28 cellular contexts compared by ENCODE assay signal in genomic region chr11:114052160-114052559, GRCh38. TPM values are rescaled to one million over a fixed set of nuclear protein-coding genes. Genes with fewer than 3 reads are reported as not detected.
DNase-seq lines count a peak whose midpoint lies in the region; ATAC-seq, FAIRE-seq and TF ChIP-seq lines count a peak whose summit lies in the region.
"Had no signal": no experiment of that assay in that cellular context is flagged by ENCODE, and none has a peak within 500 bp of the region (broad histone marks: within the 10 kb centered on the region; RNA-seq: fewer than 3 reads in every experiment).

No MANE protein-coding gene starts in this region.

- DNase-seq in HepG2 (ENCODE audit: low spot score) = no peak
- no peak for DNase-seq in keratinocyte (ENCODE audit: low read depth, low spot score)
- no peak for DNase-seq in progenitor cell of endocrine pancreas (ENCODE audit: low spot score, unreplicated experiment)
- DNase-seq in NCI-H510A (lab: John Stamatoyannopoulos, UW) = no peak
- no peak for DNase-seq in GF-D8 (lab: John Stamatoyannopoulos, UW)
- no peak for DNase-seq in substantia nigra (lab: John Stamatoyannopoulos, UW)
- DNase-seq: 8988T; ACHN; BE2C; Calu3; CD8-positive, alpha-beta memory T cell; HCEC 1CT; KBM-7; MG63; NCI-H1105 treated with DMSO at 0.1 percent for 48 hours; NCI-H146; NCI-H1930; NCI-H2107; NCI-H69; RPMI8226; SHP77 treated with DMSO at 0.1 percent for 48 hours had no signal

- ATAC-seq in HepG2 = no peak
- no peak for ATAC-seq in GM21529 (IDR thresholded peaks at IDR 0.05; ENCODE audit: unreplicated experiment)

- dilution Hi-C loops in keratinocyte (cut with MboI; ENCODE audit: extremely low pct_ligation_motif_present, low sequenced_read_pairs) = no loop called here

- intact Hi-C loops in HepG2 (cut with micrococcal nuclease; ENCODE audit: unreplicated experiment) = no loop called here

- H3K27ac ChIP-seq in liver (ENCODE audit: low read depth in 1 of 2, low read length in 2 of 2) (no peak overlapping the region), HepG2 (ENCODE audit: extremely low read length, insufficient read depth, low read length) (no peak overlapping the region), keratinocyte (ENCODE audit: control insufficient read depth, insufficient read depth, low read length) (no peak overlapping the region), substantia nigra (ENCODE audit: low read depth, low read length, poor library complexity, severe bottlenecking) (no peak overlapping the region)

- H3K4me2 ChIP-seq in HepG2 (ENCODE audit: low read depth, low read length) (no peak overlapping the region), keratinocyte (ENCODE audit: control insufficient read depth, extremely low read depth, insufficient read depth, low read depth, low read length) (peak overlapping the region; percentile 45)

- TF ChIP-seq RAD21 in liver (IDR thresholded peaks at IDR 0.05) (no peak), HepG2 (CRISPR knock-in tag; IDR thresholded peaks at IDR 0.05) (no peak)

- H3K36me3 ChIP-seq in liver (ENCODE audit: control insufficient read depth in 4 of 4, insufficient read depth in 3 of 4, low read depth in 1 of 4, low read length in 3 of 4) (no peaks in the 10 kb centered on the region), HepG2 (replicated peaks in 1 of 2; ENCODE audit: control insufficient read depth in 1 of 2, insufficient read depth in 2 of 2, low read length in 2 of 2) (no peaks in the 10 kb centered on the region), keratinocyte (ENCODE audit: control insufficient read depth in 2 of 2, extremely low read depth in 1 of 2, insufficient read depth in 2 of 2, low read length in 2 of 2) (no peaks in the 10 kb centered on the region)
- H3K36me3 ChIP-seq: BE2C, MG63 had no signal

- peaks cover 18% of the 10 kb centered on the region for H3K27me3 Mint-ChIP-seq in progenitor cell of endocrine pancreas

- WGBS in liver = 83% methylated on average over 5 of the region's 5 CpGs
- 22% methylated on average over 4 of the region's 5 CpGs for WGBS in HepG2 (ENCODE audit: low lambda C conversion rate)

- FAIRE-seq in HepG2 (lab: Jason Lieb, UNC) = no peak
- peak; percentile 57 for FAIRE-seq in keratinocyte (lab: Jason Lieb, UNC)
- FAIRE-seq: GM18507, H1, HTR-8/SVneo had no signal

- H3K9ac ChIP-seq in liver (ENCODE audit: low read depth in 1 of 2, low read length in 2 of 2) = no peak overlapping the region
- no peak overlapping the region for H3K9ac ChIP-seq in HepG2 (ENCODE audit: insufficient read depth, low read depth, low read length)
- no peak overlapping the region for H3K9ac ChIP-seq in keratinocyte (ENCODE audit: control insufficient read depth, extremely low read depth, insufficient read depth, low read length)

- H3K27me3 ChIP-seq in liver (ENCODE audit: control insufficient read depth in 4 of 4, insufficient read depth in 4 of 4, low read length in 3 of 4) (no peaks in the 10 kb centered on the region), HepG2 (ENCODE audit: control insufficient read depth in 1 of 2, insufficient read depth in 2 of 2, low read length in 2 of 2) (peaks cover 2 to 20% of the 10 kb centered on the region in 2 experiments; a peak in 2 of 5 replicates), keratinocyte (ENCODE audit: control insufficient read depth, extremely low read depth, insufficient read depth, low read length) (no peaks in the 10 kb centered on the region)

- no peaks in the 10 kb centered on the region for H4K20me1 ChIP-seq in HepG2 (ENCODE audit: insufficient read depth, low read length)
- no peaks in the 10 kb centered on the region for H4K20me1 ChIP-seq in keratinocyte (ENCODE audit: control insufficient read depth, extremely low read depth, insufficient read depth, low read length)

- TF ChIP-seq EP300 in HepG2 (IDR thresholded peaks at IDR 0.05; ENCODE audit: low read depth in 2 of 2, low read length in 2 of 2) (no peak), HepG2 (CRISPR knock-in tag; IDR thresholded peaks at IDR 0.05; ENCODE audit: borderline replicate concordance) (no peak)

- in situ Hi-C loops in HepG2 (cut with HindIII; ENCODE audit: extremely low pct_ligation_motif_present, low pct_unique_long_range_greater_than_20kb) = no loop called here

- CTCF ChIA-PET in HepG2 (lab: Yijun Ruan, JAX; ENCODE audit: low intra/inter-chr PET ratio, low total read pairs) = no interaction called here

- H2AFZ ChIP-seq in HepG2 (ENCODE audit: low read length) (no peak overlapping the region), keratinocyte (ENCODE audit: control insufficient read depth, low read length) (no peak overlapping the region)

- no peaks in the 10 kb centered on the region for H3K9me3 Mint-ChIP-seq in progenitor cell of endocrine pancreas (ENCODE audit: low read depth)
- H3K9me3 Mint-ChIP-seq: CD14-positive monocyte; CD8-positive, alpha-beta memory T cell had no signal

- peaks cover 0 to 5% (median 3%) of the 10 kb centered on the region in 4 donors for H3K4me1 ChIP-seq in liver (ENCODE audit: control insufficient read depth in 4 of 4, insufficient read depth in 4 of 4, low read length in 3 of 4)
- H3K4me1 ChIP-seq in HepG2 (ENCODE audit: insufficient read depth, low read length) = peaks cover 10% of the 10 kb centered on the region
- H3K4me1 ChIP-seq in keratinocyte (ENCODE audit: control insufficient read depth, extremely low read depth, insufficient read depth, low read length) = peaks cover 5% of the 10 kb centered on the region
- H3K4me1 ChIP-seq: BE2C had no signal

- no peaks in the 10 kb centered on the region for H3K9me1 ChIP-seq in keratinocyte (ENCODE audit: control insufficient read depth, extremely low read depth, insufficient read depth, low read length)

- no peaks in the 10 kb centered on the region for H3K9me3 ChIP-seq in liver (ENCODE audit: control insufficient read depth in 4 of 4, low read length in 3 of 4)
- H3K9me3 ChIP-seq in HepG2 (ENCODE audit: low read length) = no peaks in the 10 kb centered on the region
- H3K9me3 ChIP-seq in keratinocyte (ENCODE audit: control insufficient read depth, low read depth, low read length) = no peaks in the 10 kb centered on the region
- H3K9me3 ChIP-seq: BE2C, MG63 had no signal

- POLR2A ChIA-PET in HepG2 (lab: Yijun Ruan, JAX) = no interaction called here

- no peak overlapping the region for H3K4me3 Mint-ChIP-seq in progenitor cell of endocrine pancreas (ENCODE audit: low read depth)
- H3K4me3 Mint-ChIP-seq: CD14-positive monocyte; CD8-positive, alpha-beta memory T cell had no signal

- no peak overlapping the region for H3K4me3 ChIP-seq in liver (ENCODE audit: low read depth in 1 of 3, low read length in 3 of 3)
- no peak overlapping the region for H3K4me3 ChIP-seq in HepG2 (replicated peaks in 1 of 3; ENCODE audit: insufficient read depth in 1 of 3, low read depth in 2 of 3, low read length in 3 of 3)
- no peak overlapping the region for H3K4me3 ChIP-seq in keratinocyte (ENCODE audit: control insufficient read depth in 2 of 3, extremely low read depth in 1 of 3, insufficient read depth in 2 of 3, low read depth in 1 of 3, low read length in 3 of 3)
- H3K4me3 ChIP-seq: MG63 had no signal

- BruUV-seq in HepG2 (replicated peaks; lab: Mats Ljungman, UMichigan) = no TSS peak

- no peak for TF ChIP-seq POLR2A in HepG2 (IDR thresholded peaks at IDR 0.05; ENCODE audit: insufficient read depth in 1 of 2, low read depth in 2 of 2, low read length in 2 of 2)

- TF ChIP-seq CTCF in liver (IDR thresholded peaks at IDR 0.05; ENCODE audit: low read depth, low read length, missing input control) (no peak), HepG2 (CRISPR knock-in tag; IDR thresholded peaks at IDR 0.05) (no peak), keratinocyte (optimal IDR thresholded peaks at IDR 0.05 in 1 of 3, IDR thresholded peaks at IDR 0.05 in 1 of 3, conservative IDR thresholded peaks at IDR 0.05 in 1 of 3; ENCODE audit: extremely low read depth in 1 of 3, insufficient read depth in 2 of 3, low read length in 3 of 3) (no peak), progenitor cell of endocrine pancreas (IDR thresholded peaks at IDR 0.05; ENCODE audit: unreplicated experiment) (no peak)

- H3K79me2 ChIP-seq in HepG2 (ENCODE audit: insufficient read depth, low read length) (no peaks in the 10 kb centered on the region), keratinocyte (ENCODE audit: control insufficient read depth, insufficient read depth, low read length) (no peaks in the 10 kb centered on the region)

- no peaks in the 10 kb centered on the region for H3K36me3 Mint-ChIP-seq in progenitor cell of endocrine pancreas (ENCODE audit: insufficient read depth)
- H3K36me3 Mint-ChIP-seq: CD14-positive monocyte; CD8-positive, alpha-beta memory T cell had no signal

- H3K4me1 Mint-ChIP-seq in progenitor cell of endocrine pancreas (ENCODE audit: low read depth) = peaks cover 29% of the 10 kb centered on the region
- H3K4me1 Mint-ChIP-seq: CD8-positive, alpha-beta memory T cell had no signal

- peak overlapping the region; percentile 52 for H3K27ac Mint-ChIP-seq in progenitor cell of endocrine pancreas
- H3K27ac Mint-ChIP-seq: CD8-positive, alpha-beta memory T cell had no signal

RNA-seq across cellular contexts. Expression of gene ZBTB16, which starts 7.4 kb away (rescaled TPM):
- total RNA-seq in liver = 100 to 1,000 TPM in 1 of 2 donors, 1 to 10 TPM in 1; 8.9 to 140 TPM
- 10 to 100 TPM; 18.7 to 50.4 TPM for polyA plus RNA-seq in liver
- total RNA-seq in HepG2 (2016; rRNA removed; fragmentation: Illumina TruSeq; extraction: Trizol) = not detected in 2 replicates
- total RNA-seq in HepG2 (2016; cell fraction: cytosol; rRNA removed; fragmentation: Illumina TruSeq; extraction: Trizol; ENCODE audit: low read depth) = not detected in 2 replicates
- total RNA-seq in HepG2 (2016; cell fraction: insoluble cytoplasmic fraction; rRNA removed; fragmentation: Illumina TruSeq; extraction: Trizol) = not detected in 2 replicates
- total RNA-seq in HepG2 (2016; cell fraction: membrane; rRNA removed; fragmentation: Illumina TruSeq; extraction: Trizol) = not detected in 2 replicates
- not detected in 2 replicates for total RNA-seq in HepG2 (2016; cell fraction: nucleus; rRNA removed; fragmentation: Illumina TruSeq; extraction: Trizol)
- not detected in 2 replicates for polyA plus RNA-seq in HepG2 (2011; rRNA removed)
- not detected in 2 replicates for polyA plus RNA-seq in HepG2 (2011; cell fraction: cytosol; rRNA removed)
- polyA plus RNA-seq in HepG2 (2011; cell fraction: nucleus; rRNA removed) = not detected in 2 replicates
- not detected in 2 replicates for polyA plus RNA-seq in HepG2 (2012)
- not detected in 2 replicates for polyA plus RNA-seq in HepG2 (2016; cell fraction: cytosol; fragmentation: Illumina TruSeq; extraction: Trizol; ENCODE audit: low read depth)
- not detected in 2 replicates for polyA plus RNA-seq in HepG2 (2016; cell fraction: insoluble cytoplasmic fraction; fragmentation: Illumina TruSeq; extraction: Trizol; ENCODE audit: low read depth)
- polyA plus RNA-seq in HepG2 (2016; cell fraction: membrane; fragmentation: Illumina TruSeq; extraction: Trizol; ENCODE audit: low read depth) = not detected in 2 replicates
- not detected in 2 replicates for polyA plus RNA-seq in HepG2 (2016; cell fraction: nucleus; fragmentation: Illumina TruSeq; extraction: Trizol; ENCODE audit: insufficient read depth, low read depth)
- polyA minus RNA-seq in HepG2 (2011; rRNA and poly(A)+ RNA removed; ENCODE audit: low replicate concordance) = not detected in 2 replicates
- not detected in 2 replicates for polyA minus RNA-seq in HepG2 (2011; cell fraction: cytosol; rRNA and poly(A)+ RNA removed)
- not detected in 2 replicates for polyA minus RNA-seq in HepG2 (2011; cell fraction: nucleus; rRNA and poly(A)+ RNA removed)
- polyA plus RNA-seq in keratinocyte = 0.18 to 0.39 TPM in 2 of 3 replicates, not detected in the other
- 7.7 TPM for polyA plus RNA-seq in keratinocyte (2011; ENCODE audit: low read depth)
- 0.05 TPM in 1 of 2 replicates, not detected in the other for polyA plus RNA-seq in keratinocyte (2011; cell fraction: cytosol; rRNA removed)
- 0.20 and 0.31 TPM in 2 replicates for polyA plus RNA-seq in keratinocyte (2011; cell fraction: nucleus; rRNA removed)
- polyA plus RNA-seq in keratinocyte (2012; ENCODE audit: low replicate concordance) = 6.4 TPM in 1 of 2 replicates, not detected in the other
- polyA minus RNA-seq in keratinocyte = 0.90 to 1.1 TPM in 2 of 3 replicates, not detected in the other
- not detected for polyA minus RNA-seq in keratinocyte (2011; cell fraction: cytosol; rRNA and poly(A)+ RNA removed)
- 0.74 and 1.2 TPM in 2 replicates for polyA minus RNA-seq in keratinocyte (2011; cell fraction: nucleus; rRNA and poly(A)+ RNA removed)
- total RNA-seq in progenitor cell of endocrine pancreas = 29.6 and 32.6 TPM in 2 replicates
- total RNA-seq: Calu3, NCI-H460 had no signal

Comparison
In these comparisons a context has a peak if more than half of its experiments do, and no peak if none do; other contexts are left out.
1. RNA of gene ZBTB16, which starts 7.4 kb away (total RNA-seq): 8.9 to 140 TPM in liver and 29.6 to 32.6 TPM in progenitor cell of endocrine pancreas; not detected in HepG2; every median in the first group is over 4 times any median in the second.